Comparison of ENCODE assay signal across 35 cellular contexts in genomic region chr9:71323357-71323756, GRCh38.
"Had no signal": no experiment of that assay in that cellular context is flagged by ENCODE, and none has a peak within 500 bp of the region (broad histone marks: within the 10 kb centered on the region; RNA-seq: fewer than 3 reads in every experiment).

No MANE protein-coding gene starts in this region.

- H3K9me3 ChIP-seq: MG63 had no signal

- H3K27me3 ChIP-seq: MG63 had no signal

- DNase-seq: Karpas-422, Kasumi-1, MG63, MM.1S, MV-4-11, NCI-H1048, NCI-H1092, NCI-H1092 treated with DMSO at 0.1 percent for 48 hours, NCI-H1105, NCI-H1105 treated with DMSO at 0.1 percent for 48 hours, NCI-H1417, NCI-H1417 treated with DMSO at 0.1 percent for 48 hours, NCI-H1436, NCI-H1436 treated with DMSO at 0.1 percent for 48 hours, NCI-H146, NCI-H1694, NCI-H1694 treated with DMSO at 0.1 percent for 48 hours, NCI-H187, NCI-H187 treated with DMSO at 0.1 percent for 48 hours, NCI-H1930, NCI-H2029, NCI-H2029 treated with DMSO at 0.1 percent for 48 hours, NCI-H2081, NCI-H2081 treated with DMSO at 0.1 percent for 48 hours, NCI-H2107, NCI-H2171, NCI-H2171 treated with DMSO at 0.1 percent for 48 hours, NCI-H2227 treated with DMSO at 0.1 percent for 48 hours, NCI-H226, NCI-H345, NCI-H446, NCI-H446 treated with DMSO at 0.1 percent for 48 hours, NCI-H510A, NCI-H510A treated with DMSO at 0.1 percent for 48 hours, NCI-H524 had no signal

- H3K4me3 ChIP-seq: MG63 had no signal

- H3K36me3 ChIP-seq: MG63 had no signal
